16 cellular contexts compared by ENCODE assay signal in the genomic region with DNA sequence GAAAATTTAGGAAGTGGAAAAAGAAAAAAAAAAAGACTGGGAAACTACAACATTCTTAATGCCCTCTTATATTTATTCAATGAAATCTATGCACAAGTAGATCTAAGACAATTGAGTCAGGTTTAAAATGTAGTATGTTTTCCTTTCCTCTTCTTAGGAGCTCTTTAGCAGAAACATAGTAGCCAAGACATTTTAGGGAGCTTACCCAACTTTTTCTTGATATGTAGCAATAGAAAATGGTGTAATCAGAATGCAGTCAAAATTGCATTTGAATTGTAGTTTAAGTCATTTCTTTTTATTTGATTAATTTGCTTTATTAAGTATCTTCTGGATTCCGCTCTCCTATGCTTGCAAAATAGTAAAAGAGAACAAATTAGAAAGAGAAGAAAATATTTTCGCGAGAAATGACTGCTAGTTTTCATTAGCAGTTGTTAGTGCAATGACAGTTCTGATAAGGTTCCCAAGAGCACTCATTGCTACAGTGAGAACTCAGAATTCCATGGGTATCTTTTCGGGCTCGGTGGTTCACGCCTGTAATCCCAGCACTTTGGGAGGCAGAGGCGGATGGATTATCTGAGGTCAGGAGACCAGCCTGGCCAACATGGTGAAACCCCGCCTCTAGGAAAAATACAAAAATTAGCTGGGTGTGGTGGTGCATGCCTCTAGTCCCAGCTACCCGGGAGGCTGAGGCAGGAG. TPM values are rescaled to one million over a fixed set of nuclear protein-coding genes. Genes with fewer than 3 reads are reported as not detected.
DNase-seq lines count a peak whose midpoint lies in the region; ATAC-seq and TF ChIP-seq lines count a peak whose summit lies in the region.
"Had no signal": no experiment of that assay in that cellular context is flagged by ENCODE, and none has a peak within 500 bp of the region (broad histone marks: within the 10 kb centered on the region; RNA-seq: fewer than 3 reads in every experiment).

No MANE protein-coding gene starts in this region.

- H3K27me3 Mint-ChIP-seq in CD4-positive, alpha-beta memory T cell, result no peaks in the 10 kb centered on the region
- H3K27me3 Mint-ChIP-seq in activated CD8-positive, alpha-beta T cell treated with anti-CD3 and anti-CD28 coated beads for 36 hours, result no peaks in the 10 kb centered on the region

- CTCF ChIA-PET in CD4-positive, alpha-beta memory T cell (lab: Charles Lee; ENCODE audit: partially characterized antibody), result interaction anchor here (1.1 kb wide), 1 partner anchor 10 kb away, joined by 3 read pairs; no protein-coding TSS in a partner anchor
- CTCF ChIA-PET in activated CD8-positive, alpha-beta T cell treated with anti-CD3 and anti-CD28 coated beads for 36 hours (lab: Charles Lee), result no interaction called here

- H3K9me3 ChIP-seq in CD4-positive, alpha-beta memory T cell (ENCODE audit: control insufficient read depth in 1 of 2, low read length in 2 of 2), result no peaks in the 10 kb centered on the region
- H3K9me3 ChIP-seq in trophoblast cell (ENCODE audit: insufficient read depth, low read depth, low read length), result no peaks in the 10 kb centered on the region
- H3K9me3 ChIP-seq: colonic mucosa, esophagus squamous epithelium had no signal

- H3K4me1 ChIP-seq in CD4-positive, alpha-beta memory T cell (ENCODE audit: insufficient read depth, low read length), result peaks cover 70% of the 10 kb centered on the region
- peaks cover 0 to 10% of the 10 kb centered on the region in 2 experiments for H3K4me1 ChIP-seq in trophoblast cell (ENCODE audit: control insufficient read depth in 1 of 2, insufficient read depth in 2 of 2, low read length in 2 of 2)
- H3K4me1 ChIP-seq: colonic mucosa had no signal

- H3K79me1 ChIP-seq in trophoblast cell (ENCODE audit: low read length), result no peaks in the 10 kb centered on the region

- H3K23ac ChIP-seq in trophoblast cell (ENCODE audit: low read length), result no peak overlapping the region

- H3K4me3 Mint-ChIP-seq in CD4-positive, alpha-beta memory T cell, result peak overlapping the region in 2 of 8 donors; percentile 4 to 24
- H3K4me3 Mint-ChIP-seq in activated CD8-positive, alpha-beta T cell treated with anti-CD3 and anti-CD28 coated beads for 36 hours, result no peak overlapping the region

- no peak overlapping the region for H3K4me3 ChIP-seq in CD4-positive, alpha-beta memory T cell (ENCODE audit: low read length in 2 of 2)
- no peak overlapping the region for H3K4me3 ChIP-seq in trophoblast cell (ENCODE audit: low read depth, low read length)
- H3K4me3 ChIP-seq: colonic mucosa, esophagus squamous epithelium had no signal

- H3K4ac ChIP-seq in trophoblast cell (ENCODE audit: low read depth, low read length), result no peak overlapping the region

- DNase-seq in SIG-M5 treated with dmso at 0.1 percent for 504 hours (lab: John Stamatoyannopoulos, UW; ENCODE audit: unreplicated experiment) (peak; percentile 82), SIG-M5 (lab: John Stamatoyannopoulos, UW) (no peak), left ventricle myocardium superior (no peak), trophoblast cell (no peak), EL (no peak)
- no peak for DNase-seq in CD4-positive, alpha-beta memory T cell
- DNase-seq in activated CD8-positive, alpha-beta T cell treated with anti-CD3 and anti-CD28 coated beads for 36 hours, result no peak
- DNase-seq: activated CD8-positive, alpha-beta memory T cell treated with anti-CD3 and anti-CD28 coated beads, Interleukin-2, amount 50 U/mL, for 48 hours; anterior cingulate cortex; colonic mucosa; COR-L47; esophagus squamous epithelium; NCI-H2029; NCI-H774 had no signal

- H3K9me3 Mint-ChIP-seq in CD4-positive, alpha-beta memory T cell, result peaks cover 0 to 2% (median 0%) of the 10 kb centered on the region in 8 donors
- no peaks in the 10 kb centered on the region for H3K9me3 Mint-ChIP-seq in activated CD8-positive, alpha-beta T cell treated with anti-CD3 and anti-CD28 coated beads for 36 hours

- peaks cover 0 to 16% of the 10 kb centered on the region in 2 donors for H3K36me3 Mint-ChIP-seq in CD4-positive, alpha-beta memory T cell
- H3K36me3 Mint-ChIP-seq in activated CD8-positive, alpha-beta T cell treated with anti-CD3 and anti-CD28 coated beads for 36 hours (ENCODE audit: low read depth), result peaks cover 23% of the 10 kb centered on the region

- no peak overlapping the region for H2AK5ac ChIP-seq in trophoblast cell (ENCODE audit: low read length)

- H2AFZ ChIP-seq in trophoblast cell (ENCODE audit: insufficient read depth, low read length, poor library complexity), result no peak overlapping the region

- TF ChIP-seq CTCF in activated CD8-positive, alpha-beta T cell treated with anti-CD3 and anti-CD28 coated beads for 36 hours (IDR thresholded peaks at IDR 0.05), result no peak

- no peak overlapping the region for H3K18ac ChIP-seq in trophoblast cell (ENCODE audit: low read length)

- no peaks in the 10 kb centered on the region for H3K27me3 ChIP-seq in CD4-positive, alpha-beta memory T cell (ENCODE audit: insufficient read depth, low read length)
- no peaks in the 10 kb centered on the region for H3K27me3 ChIP-seq in trophoblast cell (ENCODE audit: insufficient read depth, low read length)
- H3K27me3 ChIP-seq: colonic mucosa, esophagus squamous epithelium had no signal

- no peak overlapping the region for H3K9ac ChIP-seq in trophoblast cell (ENCODE audit: low read length)
- H3K9ac ChIP-seq: KMS-11 had no signal

- H3K27ac ChIP-seq in CD4-positive, alpha-beta memory T cell (ENCODE audit: low read depth, low read length), result no peak overlapping the region
- no peak overlapping the region for H3K27ac ChIP-seq in trophoblast cell (ENCODE audit: low read depth, low read length)
- H3K27ac ChIP-seq: colonic mucosa, esophagus squamous epithelium, KMS-11 had no signal

- H4K12ac ChIP-seq in trophoblast cell (ENCODE audit: low read depth, low read length), result no peak overlapping the region

- H3K14ac ChIP-seq in trophoblast cell (ENCODE audit: low read length), result no peak overlapping the region

- no peaks in the 10 kb centered on the region for H3K36me3 ChIP-seq in CD4-positive, alpha-beta memory T cell (ENCODE audit: insufficient read depth, low read length)
- H3K36me3 ChIP-seq in trophoblast cell (ENCODE audit: control insufficient read depth in 1 of 2, insufficient read depth in 2 of 2, low read length in 2 of 2), result no peaks in the 10 kb centered on the region
- H3K36me3 ChIP-seq: colonic mucosa, esophagus squamous epithelium had no signal

- no peak overlapping the region for H4K91ac ChIP-seq in trophoblast cell (ENCODE audit: low read depth, low read length)

- no peak for ATAC-seq in activated CD8-positive, alpha-beta T cell treated with anti-CD3 and anti-CD28 coated beads for 36 hours
- ATAC-seq in left ventricle myocardium superior (peak; percentile 14), HG03378 (IDR thresholded peaks at IDR 0.05; ENCODE audit: unreplicated experiment) (no peak)

- no peak overlapping the region for H2BK5ac ChIP-seq in trophoblast cell (ENCODE audit: low read depth, low read length, poor library complexity)

- WGBS in trophoblast cell (ENCODE audit: extremely low coverage, insufficient coverage, insufficient read length), result no CpG with 5 or more reads among the region's 9 CpGs

- intact Hi-C loops in CD4-positive, alpha-beta memory T cell (cut with micrococcal nuclease), result no loop called here
- intact Hi-C loops in activated CD8-positive, alpha-beta T cell treated with anti-CD3 and anti-CD28 coated beads for 36 hours (cut with micrococcal nuclease), result loop anchor here (5.0 kb wide), 1 partner anchor 46 kb away; no protein-coding TSS in a partner anchor
- intact Hi-C loops in left ventricle myocardium superior (cut with micrococcal nuclease), result no loop called here

- H3K79me2 ChIP-seq in trophoblast cell (ENCODE audit: control insufficient read depth, insufficient read depth, low read length, poor library complexity), result no peaks in the 10 kb centered on the region

- no peak overlapping the region for H3K4me2 ChIP-seq in trophoblast cell (ENCODE audit: low read length)
- H3K4me2 ChIP-seq: KMS-11 had no signal

- peak overlapping the region in 4 of 7 donors; percentile 6 to 48 (median 13) for H3K27ac Mint-ChIP-seq in CD4-positive, alpha-beta memory T cell
- H3K27ac Mint-ChIP-seq in activated CD8-positive, alpha-beta T cell treated with anti-CD3 and anti-CD28 coated beads for 36 hours, result peak overlapping the region; percentile 59

- POLR2A ChIA-PET in CD4-positive, alpha-beta memory T cell (lab: Charles Lee; ENCODE audit: partially characterized antibody), result no interaction called here
- POLR2A ChIA-PET in activated CD8-positive, alpha-beta T cell treated with anti-CD3 and anti-CD28 coated beads for 36 hours (lab: Charles Lee), result interaction anchor here (1.2 kb wide), 1 partner anchor 49 kb away, joined by 3 read pairs; no protein-coding TSS in a partner anchor

- peaks cover 53 to 82% (median 67%) of the 10 kb centered on the region in 4 donors for H3K4me1 Mint-ChIP-seq in CD4-positive, alpha-beta memory T cell
- H3K4me1 Mint-ChIP-seq in activated CD8-positive, alpha-beta T cell treated with anti-CD3 and anti-CD28 coated beads for 36 hours (ENCODE audit: low read depth), result peaks cover 80% of the 10 kb centered on the region

- no peak overlapping the region for H2BK12ac ChIP-seq in trophoblast cell (ENCODE audit: low read length)

- H4K8ac ChIP-seq in trophoblast cell (ENCODE audit: low read depth, low read length), result no peak overlapping the region

- H2BK120ac ChIP-seq in trophoblast cell (ENCODE audit: insufficient read depth, low read length, poor library complexity), result no peak overlapping the region

RNA-seq across cellular contexts. Expression of a gene that starts 52.2 kb away (rescaled TPM):
- total RNA-seq in CD4-positive, alpha-beta memory T cell, result 10 to 100 TPM; 20.2 to 21.6 TPM
- 10 to 100 TPM in 1 of 2 donors, 1 to 10 TPM in 1; 2.4 to 11.7 TPM for polyA plus RNA-seq in CD4-positive, alpha-beta memory T cell
- total RNA-seq in activated CD8-positive, alpha-beta T cell treated with anti-CD3 and anti-CD28 coated beads for 36 hours, result 10 to 100 TPM; 25.4 to 25.5 TPM
- 10.2 TPM for total RNA-seq in left ventricle myocardium superior
- polyA plus RNA-seq in trophoblast cell (2013), result 41.7 and 44.1 TPM in 2 replicates
